ENCODE assay signal across 8 cellular contexts in genomic region chr17:48441231-48441711, GRCh38. TPM values are rescaled to one million over a fixed set of nuclear protein-coding genes. Genes with fewer than 3 reads are reported as not detected.
DNase-seq lines count a peak whose midpoint lies in the region; ATAC-seq lines count a peak whose summit lies in the region.

No MANE protein-coding gene starts in this region.

- peaks cover 17% of the 10 kb centered on the region for H3K36me3 Mint-ChIP-seq in central memory CD8-positive, alpha-beta T cell (ENCODE audit: insufficient read depth)

- H3K27ac Mint-ChIP-seq in central memory CD8-positive, alpha-beta T cell (ENCODE audit: low read depth): peak overlapping the region; percentile 97

- H3K4me3 Mint-ChIP-seq in central memory CD8-positive, alpha-beta T cell: peak overlapping the region; percentile 55

- peak; percentile 96 for DNase-seq in Jurkat, Clone E6-1 (ENCODE audit: low read depth, low spot score)
- DNase-seq in central memory CD8-positive, alpha-beta T cell (ENCODE audit: low spot score in 2 of 2): peak in 1 of 2 donors; percentile 60
- DNase-seq in cerebellum (ENCODE audit: low spot score): no peak
- DNase-seq in NCI-H446 (lab: John Stamatoyannopoulos, UW): no peak
- DNase-seq in DMS79 (lab: John Stamatoyannopoulos, UW): no peak
- no peak for DNase-seq in NCI-H1436 treated with DMSO at 0.1 percent for 48 hours (lab: John Stamatoyannopoulos, UW)

- no peaks in the 10 kb centered on the region for H3K27me3 Mint-ChIP-seq in central memory CD8-positive, alpha-beta T cell

- peaks cover 15% of the 10 kb centered on the region for H3K9me3 Mint-ChIP-seq in central memory CD8-positive, alpha-beta T cell

- ATAC-seq in GM18499 (IDR thresholded peaks at IDR 0.05; ENCODE audit: insufficient read depth, unreplicated experiment): peak; percentile 46
- peak; percentile 75 for ATAC-seq in GM21381 (IDR thresholded peaks at IDR 0.05; ENCODE audit: unreplicated experiment)
- peak; percentile 82 for ATAC-seq in central memory CD8-positive, alpha-beta T cell (replicated peaks; ENCODE audit: extremely low read depth, poor library complexity, severe bottlenecking)

- peak overlapping the region; percentile 30 for H3K4me3 ChIP-seq in Jurkat, Clone E6-1 (ENCODE audit: low read length)

- H3K4me1 Mint-ChIP-seq in central memory CD8-positive, alpha-beta T cell: peaks cover 90% of the 10 kb centered on the region

RNA-seq across cellular contexts. Expression of gene SKAP1, which starts 11.3 kb away (rescaled TPM):
- polyA plus RNA-seq in Jurkat, Clone E6-1 (2012; ENCODE audit: insufficient read depth, insufficient read length): 35.2 TPM
- 0.64 TPM for total RNA-seq in cerebellum
